Comparison of ENCODE assay signal across 8 cellular contexts in genomic region chr17:46154151-46154816, GRCh38. TPM values are rescaled to one million over a fixed set of nuclear protein-coding genes. Genes with fewer than 3 reads are reported as not detected.
DNase-seq lines count a peak whose midpoint lies in the region; ATAC-seq, FAIRE-seq and TF ChIP-seq lines count a peak whose summit lies in the region.

No MANE protein-coding gene starts in this region.

- no peaks in the 10 kb centered on the region for H3F3A ChIP-seq in OCI-LY1 (ENCODE audit: insufficient read depth, low read length)

- peaks cover 87% of the 10 kb centered on the region for H3K4me1 Mint-ChIP-seq in chondrocyte (ENCODE audit: low read depth)

- H3K4me2 ChIP-seq in OCI-LY1 (ENCODE audit: low read length) (peak overlapping the region; percentile 40; the same call in 1 of the 2 replicates), neuronal stem cell (ENCODE audit: insufficient read depth, low read length, poor library complexity, severe bottlenecking) (no peak overlapping the region)

- no peak overlapping the region for H2AK5ac ChIP-seq in neuronal stem cell (ENCODE audit: low read depth, low read length)

- no peak overlapping the region for H4K91ac ChIP-seq in neuronal stem cell (ENCODE audit: low read depth, low read length, poor library complexity)

- TF ChIP-seq CTCF in OCI-LY1 (IDR thresholded peaks at IDR 0.05; ENCODE audit: low read length) = no peak
- TF ChIP-seq CTCF in chondrocyte (IDR thresholded peaks at IDR 0.05) = no peak

- H3K4me3 Mint-ChIP-seq in chondrocyte (ENCODE audit: unreplicated experiment) = no peak overlapping the region

- peak overlapping the region; percentile 15 for H3K27ac ChIP-seq in OCI-LY1 (ENCODE audit: low read depth, low read length, poor library complexity, severe bottlenecking)
- peak overlapping the region; percentile 13 for H3K27ac ChIP-seq in neuronal stem cell (replicated peaks; ENCODE audit: low read length)

- H3K36me3 ChIP-seq in OCI-LY1 (ENCODE audit: insufficient read depth, low read length) (no peaks in the 10 kb centered on the region), neuronal stem cell (replicated peaks in 1 of 2; ENCODE audit: control insufficient read depth in 2 of 2, insufficient read depth in 2 of 2, low read length in 2 of 2) (peaks cover 0 to 53% of the 10 kb centered on the region in 2 donors)

- ATAC-seq in HG03342 (IDR thresholded peaks at IDR 0.05; ENCODE audit: unreplicated experiment) = no peak
- no peak for ATAC-seq in GM19452 (IDR thresholded peaks at IDR 0.05; ENCODE audit: unreplicated experiment)

- H3K27me3 Mint-ChIP-seq in chondrocyte (ENCODE audit: low read depth) = no peaks in the 10 kb centered on the region

- DNase-seq in GM12891 (ENCODE audit: insufficient read length, low spot score) (no peak), chondrocyte (ENCODE audit: low spot score) (no peak), neuronal stem cell (ENCODE audit: low spot score) (no peak), RKO (ENCODE audit: low spot score) (no peak), erythroblast (lab: John Stamatoyannopoulos, UW) (no peak)

- H2BK120ac ChIP-seq in neuronal stem cell (ENCODE audit: low read depth, low read length) = no peak overlapping the region

- H3K18ac ChIP-seq in neuronal stem cell (ENCODE audit: low read length) = peak overlapping the region; percentile 16

- H3K27ac Mint-ChIP-seq in chondrocyte (ENCODE audit: unreplicated experiment) = peak overlapping the region; percentile 82

- H3K79me2 ChIP-seq in OCI-LY1 (ENCODE audit: insufficient read depth, low read length) = peaks cover 98% of the 10 kb centered on the region

- H3K4ac ChIP-seq in neuronal stem cell (ENCODE audit: low read length) = no peak overlapping the region

- H2AFZ ChIP-seq in OCI-LY1 (ENCODE audit: low read length) = no peak overlapping the region
- no peak overlapping the region for H2AFZ ChIP-seq in neuronal stem cell (ENCODE audit: low read length)

- H4K20me1 ChIP-seq in OCI-LY1 (ENCODE audit: insufficient read depth, low read length) = no peaks in the 10 kb centered on the region

- H2BK5ac ChIP-seq in neuronal stem cell (ENCODE audit: low read length) = no peak overlapping the region

- H3K36me3 Mint-ChIP-seq in chondrocyte (ENCODE audit: low read depth) = no peaks in the 10 kb centered on the region

- no CpG with 5 or more reads among the region's 9 CpGs for WGBS in neuronal stem cell (ENCODE audit: extremely low coverage in 2 of 2, insufficient read length in 2 of 2, insufficient replicate concordance in 1 of 2), 2 donors

- no peak overlapping the region for H4K8ac ChIP-seq in neuronal stem cell (ENCODE audit: low read depth, low read length)

- H3K4me1 ChIP-seq in OCI-LY1 (ENCODE audit: insufficient read depth, low read length, severe bottlenecking) (peaks cover 54% of the 10 kb centered on the region), neuronal stem cell (ENCODE audit: control insufficient read depth in 2 of 2, insufficient read depth in 1 of 2, low read depth in 1 of 2, low read length in 2 of 2) (peaks cover 0 to 10% of the 10 kb centered on the region in 2 donors)

- H3K79me1 ChIP-seq in neuronal stem cell (ENCODE audit: low read depth, low read length) = peaks cover 7% of the 10 kb centered on the region

- TF ChIP-seq POLR2A in GM12891 (IDR thresholded peaks at IDR 0.05; ENCODE audit: low read depth, low read length) (no peak), erythroblast (IDR thresholded peaks at IDR 0.05; ENCODE audit: low read length) (no peak)

- no peak overlapping the region for H3K23ac ChIP-seq in neuronal stem cell (ENCODE audit: low read depth, low read length, poor library complexity)

- no peak overlapping the region for H3K4me3 ChIP-seq in OCI-LY1 (ENCODE audit: low read depth, low read length, poor library complexity, severe bottlenecking)
- no peak overlapping the region for H3K4me3 ChIP-seq in neuronal stem cell (ENCODE audit: low read length in 2 of 2)

- H3K9me3 Mint-ChIP-seq in chondrocyte (ENCODE audit: low read depth) = no peaks in the 10 kb centered on the region

- no peak overlapping the region for H3K14ac ChIP-seq in neuronal stem cell (ENCODE audit: low read length)

- H3K27me3 ChIP-seq in OCI-LY1 (ENCODE audit: insufficient read depth, low read length) (no peaks in the 10 kb centered on the region), neuronal stem cell (ENCODE audit: control insufficient read depth in 3 of 3, insufficient read depth in 3 of 3, low read depth in 1 of 3, low read length in 3 of 3) (no peaks in the 10 kb centered on the region)

- no peak overlapping the region for H2BK15ac ChIP-seq in neuronal stem cell (ENCODE audit: low read length)

- H3K9me2 ChIP-seq in OCI-LY1 (ENCODE audit: low read depth, low read length) = no peaks in the 10 kb centered on the region

- peak; percentile 51 for FAIRE-seq in GM12891 (lab: Jason Lieb, UNC)

- H3K9me3 ChIP-seq in OCI-LY1 (ENCODE audit: low read length) (no peaks in the 10 kb centered on the region), neuronal stem cell (replicated peaks in 1 of 2; ENCODE audit: control insufficient read depth in 2 of 2, insufficient read depth in 1 of 2, low read depth in 1 of 2, low read length in 2 of 2) (peaks cover 0 to 4% of the 10 kb centered on the region in 2 donors)

- no peak overlapping the region for H3K9ac ChIP-seq in OCI-LY1 (ENCODE audit: low read length)
- no peak overlapping the region for H3K9ac ChIP-seq in neuronal stem cell (ENCODE audit: low read depth, low read length, poor library complexity)

- H2BK12ac ChIP-seq in neuronal stem cell (ENCODE audit: low read length) = no peak overlapping the region

TF ChIP-seq in GM12891, 5 proteins besides CTCF, POLR2A, EP300 and RAD21:
- 0 out of 2 replicates have a peak, but pooled peaks have one; percentile 33 for TF ChIP-seq POLR2AphosphoS5 (IDR thresholded peaks at IDR 0.05; ENCODE audit: low read depth, low read length)
- TF ChIP-seq SPI1 (IDR thresholded peaks at IDR 0.05; ENCODE audit: low read depth, low read length) = 0 out of 2 replicates have a peak, but pooled peaks have one; percentile 3
- TF ChIP-seq PAX5 (IDR thresholded peaks at IDR 0.05; ENCODE audit: insufficient read depth, low read length, severe bottlenecking) = no peak
- no peak for TF ChIP-seq TAF1 (IDR thresholded peaks at IDR 0.05; ENCODE audit: low read depth, low read length)
- TF ChIP-seq POU2F2 (IDR thresholded peaks at IDR 0.05; ENCODE audit: low read depth, low read length) = no peak

RNA-seq across cellular contexts. Expression of gene KANSL1, which starts 38.9 kb away (rescaled TPM):
- 16.8 TPM for polyA plus RNA-seq in GM12891 (2012; ENCODE audit: low read depth, missing spikeins)
- total RNA-seq in chondrocyte = 61.4 to 75.8 TPM (median 68.8 TPM) in 3 replicates
- 50.1 TPM for polyA plus RNA-seq in neuronal stem cell (2013, experiment 1 of 2)
- 49.2 TPM for polyA plus RNA-seq in neuronal stem cell (2013, experiment 2 of 2)
